Comparison of ENCODE assay signal across 10 cellular contexts in genomic region chr20:50259705-50260479, GRCh38.
DNase-seq lines count a peak whose midpoint lies in the region; ATAC-seq and TF ChIP-seq lines count a peak whose summit lies in the region.
"Had no signal": no experiment of that assay in that cellular context is flagged by ENCODE, and none has a peak within 500 bp of the region (broad histone marks: within the 10 kb centered on the region; RNA-seq: fewer than 3 reads in every experiment).

No MANE protein-coding gene starts in this region.

- H3K27ac Mint-ChIP-seq in T-helper 2 cell treated with Interferon-gamma antibody and Interleukin-4, amounts not matched to agents 5 μg/mL and 100 μg/mL, for 36 hours, result peak overlapping the region; percentile 40
- peak overlapping the region; percentile 89 for H3K27ac Mint-ChIP-seq in activated naive CD8-positive, alpha-beta T cell treated with anti-CD3 and anti-CD28 coated beads, Interleukin-2, amount 10 ng/mL, durations not matched to agents 7 days and 5 days
- H3K27ac Mint-ChIP-seq: activated naive CD4-positive, alpha-beta T cell treated with anti-CD3 and anti-CD28 coated beads, Interleukin-2, amount 50 U/mL, for 24 hours had no signal

- H3K4me1 Mint-ChIP-seq in T-helper 2 cell treated with Interferon-gamma antibody and Interleukin-4, amounts not matched to agents 5 μg/mL and 100 μg/mL, for 36 hours (ENCODE audit: low read depth), result peaks cover 6% of the 10 kb centered on the region
- peaks cover 30% of the 10 kb centered on the region for H3K4me1 Mint-ChIP-seq in activated naive CD8-positive, alpha-beta T cell treated with anti-CD3 and anti-CD28 coated beads, Interleukin-2, amount 10 ng/mL, durations not matched to agents 7 days and 5 days

- intact Hi-C loops in right lobe of liver (cut with DNase I), result no loop called here

- peak overlapping the region in 2 of 3 donors; percentile 41 to 43 for H3K27ac ChIP-seq in right lobe of liver
- peak overlapping the region in 3 of 4 donors; percentile 67 to 76 (median 75) for H3K27ac ChIP-seq in tibial nerve

- no peak overlapping the region for H3K4me3 ChIP-seq in right lobe of liver
- H3K4me3 ChIP-seq in tibial nerve, result no peak overlapping the region

- TF ChIP-seq CTCF in right lobe of liver (IDR thresholded peaks at IDR 0.05) (no peak), tibial nerve (IDR thresholded peaks at IDR 0.05) (no peak)

- H3K4me1 ChIP-seq in right lobe of liver, result peaks cover 0 to 9% (median 0%) of the 10 kb centered on the region in 4 donors
- peaks cover 0 to 33% (median 13%) of the 10 kb centered on the region in 4 donors for H3K4me1 ChIP-seq in tibial nerve

- H3K36me3 Mint-ChIP-seq in T-helper 2 cell treated with Interferon-gamma antibody and Interleukin-4, amounts not matched to agents 5 μg/mL and 100 μg/mL, for 36 hours (ENCODE audit: low read depth), result no peaks in the 10 kb centered on the region
- no peaks in the 10 kb centered on the region for H3K36me3 Mint-ChIP-seq in activated naive CD8-positive, alpha-beta T cell treated with anti-CD3 and anti-CD28 coated beads, Interleukin-2, amount 10 ng/mL, durations not matched to agents 7 days and 5 days
- H3K36me3 Mint-ChIP-seq: activated naive CD4-positive, alpha-beta T cell treated with anti-CD3 and anti-CD28 coated beads, Interleukin-2, amount 50 U/mL, for 24 hours; WTC11 had no signal

- TF ChIP-seq POLR2A in right lobe of liver (IDR thresholded peaks at IDR 0.05), result no peak
- TF ChIP-seq POLR2A in tibial nerve (IDR thresholded peaks at IDR 0.05), result no peak

- ATAC-seq in activated naive CD8-positive, alpha-beta T cell treated with anti-CD3 and anti-CD28 coated beads, Interleukin-2, amount 10 ng/mL, durations not matched to agents 7 days and 5 days (ENCODE audit: low read depth), result no peak
- ATAC-seq in right lobe of liver (peak; percentile 42 to 56 (median 51)), GM21423 (IDR thresholded peaks at IDR 0.05; ENCODE audit: unreplicated experiment) (no peak)
- ATAC-seq: WTC11 had no signal

- no peaks in the 10 kb centered on the region for H3K36me3 ChIP-seq in right lobe of liver
- H3K36me3 ChIP-seq in tibial nerve, result no peaks in the 10 kb centered on the region

- peak in 1 of 2 donors; percentile 20 for TF ChIP-seq EP300 in tibial nerve (IDR thresholded peaks at IDR 0.05)

- no peaks in the 10 kb centered on the region for H3K9me3 Mint-ChIP-seq in T-helper 2 cell treated with Interferon-gamma antibody and Interleukin-4, amounts not matched to agents 5 μg/mL and 100 μg/mL, for 36 hours
- no peaks in the 10 kb centered on the region for H3K9me3 Mint-ChIP-seq in activated naive CD8-positive, alpha-beta T cell treated with anti-CD3 and anti-CD28 coated beads, Interleukin-2, amount 10 ng/mL, durations not matched to agents 7 days and 5 days
- H3K9me3 Mint-ChIP-seq: activated naive CD4-positive, alpha-beta T cell treated with anti-CD3 and anti-CD28 coated beads, Interleukin-2, amount 50 U/mL, for 24 hours; WTC11 had no signal

- no peak for DNase-seq in T-helper 2 cell treated with Interferon-gamma antibody and Interleukin-4, amounts not matched to agents 5 μg/mL and 100 μg/mL, for 36 hours (ENCODE audit: low spot score)
- DNase-seq in T-helper 2 cell, result no peak
- no peak for DNase-seq in activated naive CD8-positive, alpha-beta T cell treated with anti-CD3 and anti-CD28 coated beads, Interleukin-2, amount 10 ng/mL, durations not matched to agents 7 days and 5 days
- peak in 1 of 3 donors; percentile 67 for DNase-seq in right lobe of liver
- DNase-seq in tibial nerve (ENCODE audit: low spot score in 2 of 2), result peak in 1 of 2 donors; percentile 51
- no peak for DNase-seq in globus pallidus (ENCODE audit: low spot score)
- DNase-seq in NCI-H1092 treated with DMSO at 0.1 percent for 48 hours (lab: John Stamatoyannopoulos, UW), result no peak

- H3K27me3 Mint-ChIP-seq in T-helper 2 cell treated with Interferon-gamma antibody and Interleukin-4, amounts not matched to agents 5 μg/mL and 100 μg/mL, for 36 hours (ENCODE audit: low read depth), result no peaks in the 10 kb centered on the region
- peaks cover 6% of the 10 kb centered on the region for H3K27me3 Mint-ChIP-seq in activated naive CD8-positive, alpha-beta T cell treated with anti-CD3 and anti-CD28 coated beads, Interleukin-2, amount 10 ng/mL, durations not matched to agents 7 days and 5 days
- H3K27me3 Mint-ChIP-seq: activated naive CD4-positive, alpha-beta T cell treated with anti-CD3 and anti-CD28 coated beads, Interleukin-2, amount 50 U/mL, for 24 hours had no signal

- POLR2A ChIA-PET in activated naive CD8-positive, alpha-beta T cell treated with anti-CD3 and anti-CD28 coated beads, Interleukin-2, amount 10 ng/mL, durations not matched to agents 7 days and 5 days (lab: Charles Lee), result interaction anchor here (0.8 kb wide), 1 partner anchor 34 kb away, joined by 3 read pairs; no protein-coding TSS in a partner anchor

- H3K9me3 ChIP-seq in right lobe of liver (no peaks in the 10 kb centered on the region), tibial nerve (no peaks in the 10 kb centered on the region)

- 45% methylated on average over 8 of the region's 9 CpGs for WGBS in right lobe of liver (ENCODE audit: insufficient coverage, low coverage, low lambda C conversion rate, missing lambda C conversion rate)
- 32 to 34% methylated on average over 9 of the region's 9 CpGs for WGBS in tibial nerve, 2 donors

- no peaks in the 10 kb centered on the region for H3K27me3 ChIP-seq in right lobe of liver
- no peaks in the 10 kb centered on the region for H3K27me3 ChIP-seq in tibial nerve

- H3K4me3 Mint-ChIP-seq in T-helper 2 cell treated with Interferon-gamma antibody and Interleukin-4, amounts not matched to agents 5 μg/mL and 100 μg/mL, for 36 hours, result no peak overlapping the region
- H3K4me3 Mint-ChIP-seq in activated naive CD8-positive, alpha-beta T cell treated with anti-CD3 and anti-CD28 coated beads, Interleukin-2, amount 10 ng/mL, durations not matched to agents 7 days and 5 days, result peak overlapping the region; percentile 51
- H3K4me3 Mint-ChIP-seq: activated naive CD4-positive, alpha-beta T cell treated with anti-CD3 and anti-CD28 coated beads, Interleukin-2, amount 50 U/mL, for 24 hours; WTC11 had no signal

Comparison
In these comparisons a context has a peak if more than half of its experiments do, and no peak if none do; other contexts are left out.
1. ATAC-seq: peak in right lobe of liver (4 of 4); none in activated naive CD8-positive, alpha-beta T cell treated with anti-CD3 and anti-CD28 coated beads, Interleukin-2, amount 10 ng/mL, durations not matched to agents 7 days and 5 days (single experiment) and GM21423 (single experiment).